Comparison of ENCODE assay signal across 18 cellular contexts in genomic region chr2:166418853-166419615, GRCh38.
"Had no signal": no experiment of that assay in that cellular context is flagged by ENCODE, and none has a peak within 500 bp of the region (broad histone marks: within the 10 kb centered on the region; RNA-seq: fewer than 3 reads in every experiment).

No MANE protein-coding gene starts in this region.

- H3K36me3 ChIP-seq: adrenal gland, gastroesophageal sphincter, heart left ventricle had no signal

- H3K4me3 Mint-ChIP-seq: activated CD4-positive, alpha-beta T cell treated with anti-CD3 and anti-CD28 coated beads for 36 hours; activated T-helper 1 cell treated with anti-CD3 and anti-CD28 coated beads, Interleukin-12 subunit alpha, Interleukin-12 subunit beta, Interleukin-2, Interleukin-4 antibody, amounts not matched to agents 30 ng/mL and 10 ng/mL and 1 ng/mL, durations not matched to agents 14 hours and 24 hours and 36 hours; stimulated activated naive CD8-positive, alpha-beta T cell treated with anti-CD3 and anti-CD28 coated beads, Interleukin-15, Interleukin-2, amounts not matched to agents 100 ng/mL and 50 ng/mL, for 24 hours had no signal

- H3K9me3 Mint-ChIP-seq: activated naive CD4-positive, alpha-beta T cell treated with anti-CD3 and anti-CD28 coated beads, Interleukin-2, amount 50 U/mL, for 72 hours; activated T-helper 1 cell treated with anti-CD3 and anti-CD28 coated beads, Interleukin-12 subunit alpha, Interleukin-12 subunit beta, Interleukin-2, Interleukin-4 antibody, amounts not matched to agents 30 ng/mL and 10 ng/mL and 1 ng/mL, durations not matched to agents 14 hours and 24 hours and 36 hours; stimulated activated naive CD8-positive, alpha-beta T cell treated with anti-CD3 and anti-CD28 coated beads, Interleukin-15, Interleukin-2, amounts not matched to agents 100 ng/mL and 50 ng/mL, for 24 hours had no signal

- H3K9me3 ChIP-seq: adrenal gland, gastroesophageal sphincter, heart left ventricle, tibial nerve had no signal

- H3K27me3 ChIP-seq: adrenal gland, gastroesophageal sphincter, heart left ventricle, tibial nerve had no signal

- H3K36me3 Mint-ChIP-seq: activated naive CD4-positive, alpha-beta T cell treated with anti-CD3 and anti-CD28 coated beads, Interleukin-2, amount 50 U/mL, for 72 hours had no signal

- DNase-seq: activated CD4-positive, alpha-beta T cell treated with anti-CD3 and anti-CD28 coated beads for 36 hours; activated CD4-positive, alpha-beta T cell treated with anti-CD3 and anti-CD28 coated beads, Interleukin-2, amount 50 U/mL, for 48 hours; activated gamma-delta T cell treated with Interleukin-2 at 50 U/mL for 16 hours; adrenal gland; cerebellar nuclear complex; cortex of kidney; left ventricle myocardium superior; occipital lobe had no signal

- H3K27ac Mint-ChIP-seq: activated CD4-positive, alpha-beta T cell treated with anti-CD3 and anti-CD28 coated beads for 36 hours; activated naive CD4-positive, alpha-beta T cell treated with anti-CD3 and anti-CD28 coated beads, Interleukin-2, amount 50 U/mL, for 72 hours; activated T-helper 1 cell treated with anti-CD3 and anti-CD28 coated beads, Interleukin-12 subunit alpha, Interleukin-12 subunit beta, Interleukin-2, Interleukin-4 antibody, amounts not matched to agents 30 ng/mL and 10 ng/mL and 1 ng/mL, durations not matched to agents 14 hours and 24 hours and 36 hours; stimulated activated naive CD8-positive, alpha-beta T cell treated with anti-CD3 and anti-CD28 coated beads, Interleukin-15, Interleukin-2, amounts not matched to agents 100 ng/mL and 50 ng/mL, for 24 hours had no signal

- H3K27ac ChIP-seq: adrenal gland, gastroesophageal sphincter, heart left ventricle, skin epidermis, tibial nerve, VCaP had no signal

- H3K27me3 Mint-ChIP-seq: activated CD4-positive, alpha-beta T cell treated with anti-CD3 and anti-CD28 coated beads for 36 hours; progenitor cell of endocrine pancreas; stimulated activated naive CD8-positive, alpha-beta T cell treated with anti-CD3 and anti-CD28 coated beads, Interleukin-15, Interleukin-2, amounts not matched to agents 100 ng/mL and 50 ng/mL, for 24 hours had no signal

- H3K4me3 ChIP-seq: adrenal gland, gastroesophageal sphincter, heart left ventricle, skin epidermis, tibial nerve had no signal

- H3K4me1 Mint-ChIP-seq: activated CD4-positive, alpha-beta T cell treated with anti-CD3 and anti-CD28 coated beads for 36 hours had no signal

- H3K4me1 ChIP-seq: adrenal gland, gastroesophageal sphincter, heart left ventricle had no signal

- ATAC-seq: activated CD4-positive, alpha-beta T cell treated with anti-CD3 and anti-CD28 coated beads for 36 hours; activated naive CD4-positive, alpha-beta T cell treated with anti-CD3 and anti-CD28 coated beads, Interleukin-2, amount 50 U/mL, for 72 hours; esophagus mucosa; gastroesophageal sphincter; heart left ventricle; left ventricle myocardium superior had no signal
